Comparison of ENCODE assay signal across 11 cellular contexts in the genomic region with DNA sequence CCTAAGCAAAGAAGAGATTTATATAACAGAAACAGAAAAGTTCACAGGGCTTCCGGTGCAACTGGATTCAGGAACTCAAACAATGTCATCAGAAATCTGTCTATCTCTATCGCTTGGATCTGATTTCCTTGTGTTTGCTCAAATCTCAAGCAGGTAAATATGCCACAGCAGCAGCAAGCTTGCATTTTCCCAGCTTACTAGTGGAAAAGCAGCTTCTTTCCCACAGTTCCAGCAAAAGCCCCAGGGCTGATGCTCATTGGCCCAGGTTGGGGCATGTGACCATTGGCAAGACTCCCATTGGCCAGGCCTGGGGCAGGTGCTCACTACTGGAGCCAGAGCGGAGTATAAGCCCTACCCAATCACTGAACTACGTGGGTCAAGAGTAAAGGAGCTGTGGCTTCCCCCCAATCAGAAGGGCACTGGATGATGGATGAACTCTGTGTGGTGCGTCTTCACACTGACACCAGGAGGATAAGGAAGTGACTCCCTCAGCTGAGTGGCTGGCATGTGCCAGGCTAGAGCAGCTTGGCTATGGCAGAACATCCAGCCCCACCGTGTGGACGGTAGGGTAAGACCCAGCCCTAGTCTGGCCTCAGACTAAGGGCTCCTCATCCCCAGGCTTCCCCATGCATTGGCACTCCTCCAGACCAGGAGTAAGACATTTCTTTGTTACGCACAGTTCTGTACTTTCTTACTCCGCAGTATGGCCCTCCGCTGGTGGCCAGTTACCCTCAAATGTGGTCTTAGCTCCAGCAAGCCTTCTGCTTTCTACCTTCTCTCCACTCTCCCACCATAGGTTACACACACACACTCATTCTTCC. TPM values are rescaled to one million over a fixed set of nuclear protein-coding genes. Genes with fewer than 3 reads are reported as not detected.
DNase-seq lines count a peak whose midpoint lies in the region; ATAC-seq and TF ChIP-seq lines count a peak whose summit lies in the region.
"Had no signal": no experiment of that assay in that cellular context is flagged by ENCODE, and none has a peak within 500 bp of the region (broad histone marks: within the 10 kb centered on the region; RNA-seq: fewer than 3 reads in every experiment).

No MANE protein-coding gene starts in this region.

- peaks cover 23% of the 10 kb centered on the region for H3K4me1 ChIP-seq in left ventricle myocardium inferior
- H3K4me1 ChIP-seq in body of pancreas = peaks cover 25% of the 10 kb centered on the region
- peaks cover 5 to 15% of the 10 kb centered on the region in 2 donors for H3K4me1 ChIP-seq in mucosa of rectum (ENCODE audit: control insufficient read depth in 2 of 2, insufficient read depth in 2 of 2, low read length in 2 of 2)
- no peaks in the 10 kb centered on the region for H3K4me1 ChIP-seq in urinary bladder (ENCODE audit: insufficient read depth)

- intact Hi-C loops in left ventricle myocardium inferior (cut with micrococcal nuclease) (no loop called here), left ventricle myocardium superior (cut with micrococcal nuclease) (no loop called here), body of pancreas (cut with DNase I) (no loop called here)

- TF ChIP-seq CTCF in left ventricle myocardium inferior (IDR thresholded peaks at IDR 0.05; ENCODE audit: borderline replicate concordance) (no peak), body of pancreas (IDR thresholded peaks at IDR 0.05) (no peak)

- no peaks in the 10 kb centered on the region for H3K36me3 ChIP-seq in left ventricle myocardium inferior
- H3K36me3 ChIP-seq in body of pancreas (replicated peaks in 1 of 2; ENCODE audit: insufficient read depth in 1 of 2, low read depth in 2 of 2) = no peaks in the 10 kb centered on the region
- no peaks in the 10 kb centered on the region for H3K36me3 ChIP-seq in mucosa of rectum (ENCODE audit: control insufficient read depth in 2 of 2, insufficient read depth in 2 of 2, low read length in 2 of 2)
- H3K36me3 ChIP-seq in urinary bladder (ENCODE audit: insufficient read depth) = no peaks in the 10 kb centered on the region

- H3K27ac ChIP-seq in left ventricle myocardium inferior (replicated peaks) (peak overlapping the region; percentile 66), body of pancreas (peak overlapping the region in 3 of 4 donors; percentile 21 to 66 (median 62)), mucosa of rectum (ENCODE audit: low read depth in 2 of 2, low read length in 2 of 2) (peak overlapping the region; percentile 70 to 72), urinary bladder (ENCODE audit: low read depth) (peak overlapping the region; percentile 28)

- H3K9ac ChIP-seq in mucosa of rectum (ENCODE audit: low read depth in 1 of 2, low read length in 2 of 2) = no peak overlapping the region

- H3K4me3 ChIP-seq in left ventricle myocardium inferior = no peak overlapping the region
- no peak overlapping the region for H3K4me3 ChIP-seq in body of pancreas
- no peak overlapping the region for H3K4me3 ChIP-seq in mucosa of rectum (ENCODE audit: low read length in 2 of 2)
- no peak overlapping the region for H3K4me3 ChIP-seq in urinary bladder (ENCODE audit: low read depth, low read length)

- DNase-seq in left ventricle myocardium inferior = no peak
- DNase-seq in left ventricle myocardium superior = no peak
- DNase-seq in body of pancreas = peak in 2 of 4 donors; percentile 18 to 28
- DNase-seq in 8988T = no peak
- DNase-seq: foreskin fibroblast had no signal

- H3K9me3 ChIP-seq in left ventricle myocardium inferior (replicated peaks) = no peaks in the 10 kb centered on the region
- no peaks in the 10 kb centered on the region for H3K9me3 ChIP-seq in body of pancreas
- H3K9me3 ChIP-seq in mucosa of rectum (ENCODE audit: control insufficient read depth in 2 of 2, low read length in 2 of 2) = no peaks in the 10 kb centered on the region

- H3K27me3 ChIP-seq in left ventricle myocardium inferior (ENCODE audit: low read depth) (no peaks in the 10 kb centered on the region), body of pancreas (no peaks in the 10 kb centered on the region), mucosa of rectum (ENCODE audit: control insufficient read depth in 2 of 2, insufficient read depth in 2 of 2, low read length in 2 of 2) (peaks cover 0 to 3% of the 10 kb centered on the region in 2 donors)

- TF ChIP-seq POLR2A in body of pancreas (IDR thresholded peaks at IDR 0.05) = no peak

- no peak for ATAC-seq in left ventricle myocardium superior
- no peak for ATAC-seq in body of pancreas
- no peak for ATAC-seq in HG02571 (IDR thresholded peaks at IDR 0.05; ENCODE audit: unreplicated experiment)
- ATAC-seq in GM21576 (IDR thresholded peaks at IDR 0.05; ENCODE audit: unreplicated experiment) = no peak
- ATAC-seq: T-cell had no signal

- 72 to 82% methylated on average over 5 to 10 of the region's 10 CpGs for WGBS in body of pancreas, 2 donors
- 91% methylated on average over 10 of the region's 10 CpGs for WGBS in urinary bladder

RNA-seq across cellular contexts. Expression of a gene that starts 13.1 kb away (rescaled TPM):
- total RNA-seq in left ventricle myocardium inferior (1.7 TPM), left ventricle myocardium superior (2.2 TPM), body of pancreas (10 to 100 TPM in 1 of 2 donors, under 1 TPM in 1; 0.99 to 10.6 TPM), urinary bladder (5.2 TPM)
- 6.2 TPM for polyA plus RNA-seq in urinary bladder
- total RNA-seq: dermis microvascular lymphatic vessel endothelial cell had no signal
